ENCODE assay signal across 22 cellular contexts in genomic region chr14:73694083-73694482, GRCh38.
"Had no signal": no experiment of that assay in that cellular context is flagged by ENCODE, and none has a peak within 500 bp of the region (broad histone marks: within the 10 kb centered on the region; RNA-seq: fewer than 3 reads in every experiment).

No MANE protein-coding gene starts in this region.

- FAIRE-seq: HepG2, RCC 7860 had no signal

- ATAC-seq: HepG2 had no signal

- H3K9me3 ChIP-seq: SK-N-SH had no signal

- H3K9ac ChIP-seq: SK-N-SH had no signal

- DNase-seq: IMR-90, Karpas-422, KG1, MM.1S, NCI-H1092 treated with DMSO at 0.1 percent for 48 hours, NCI-H1436, NCI-H187, NCI-H2029, NCI-H2081 treated with DMSO at 0.1 percent for 48 hours, NCI-H2171, NCI-H226, NCI-H446, NCI-H510A, NCI-H524 treated with DMSO at 0.1 percent for 48 hours, NCI-H69, NCI-H774, Right ventricle myocardium superior, RPMI8226, SIG-M5, SK-N-SH had no signal

- H3K4me2 ChIP-seq: SK-N-SH had no signal
